22 cellular contexts compared by ENCODE assay signal in genomic region chr6:149239573-149240209, GRCh38.
DNase-seq lines count a peak whose midpoint lies in the region; ATAC-seq and TF ChIP-seq lines count a peak whose summit lies in the region.
"Had no signal": no experiment of that assay in that cellular context is flagged by ENCODE, and none has a peak within 500 bp of the region (broad histone marks: within the 10 kb centered on the region; RNA-seq: fewer than 3 reads in every experiment).

No MANE protein-coding gene starts in this region.

- intact Hi-C loops in HCT116 (cut with micrococcal nuclease), result no loop called here

- no peaks in the 10 kb centered on the region for H3K9me3 ChIP-seq in HCT116 (ENCODE audit: control insufficient read depth in 1 of 2, insufficient read depth in 1 of 2, low read depth in 1 of 2, low read length in 2 of 2)
- no peaks in the 10 kb centered on the region for H3K9me3 ChIP-seq in MM.1S (replicated peaks; ENCODE audit: insufficient read depth, low read length)
- peaks cover 0 to 13% of the 10 kb centered on the region in 2 donors for H3K9me3 ChIP-seq in lung (ENCODE audit: control insufficient read depth in 2 of 2, insufficient read depth in 1 of 2, low read length in 1 of 2)

- H4K20me1 ChIP-seq in HCT116 (ENCODE audit: insufficient read depth) (no peaks in the 10 kb centered on the region), MM.1S (ENCODE audit: insufficient read depth, low read length) (no peaks in the 10 kb centered on the region)
- H4K20me1 ChIP-seq: BLaER1 treated with 17β-estradiol and CSF1 and Interleukin-3, amounts not matched to agents 10 nM and 100 nM had no signal

- no peak overlapping the region for H2AFZ ChIP-seq in HCT116 (ENCODE audit: low read depth, low read length, poor library complexity, severe bottlenecking)
- peak overlapping the region; percentile 51; the same call in 1 of the 2 replicates for H2AFZ ChIP-seq in MM.1S (ENCODE audit: low read length)

- TF ChIP-seq RAD21 in HCT116 (IDR thresholded peaks at IDR 0.05; ENCODE audit: low read depth), result no peak

- H3K4me1 ChIP-seq in HCT116 (ENCODE audit: control insufficient read depth in 1 of 2, insufficient read depth in 2 of 2, low read length in 2 of 2), result peaks cover 33 to 35% of the 10 kb centered on the region in 2 experiments
- H3K4me1 ChIP-seq in MM.1S (ENCODE audit: low read length), result peaks cover 58% of the 10 kb centered on the region
- H3K4me1 ChIP-seq in lung (ENCODE audit: control insufficient read depth in 2 of 2, insufficient read depth in 2 of 2, low read length in 2 of 2), result no peaks in the 10 kb centered on the region

- BruUV-seq in HCT116 (replicated peaks; lab: Mats Ljungman, UMichigan), result no TSS peak

- no peak overlapping the region for H3K4me2 ChIP-seq in HCT116 (ENCODE audit: low read length)
- H3K4me2 ChIP-seq in MM.1S (ENCODE audit: low read depth, low read length), result peak overlapping the region; percentile 65
- H3K4me2 ChIP-seq: A549; BLaER1 treated with 17β-estradiol and CSF1 and Interleukin-3, amounts not matched to agents 10 nM and 100 nM had no signal

- no peaks in the 10 kb centered on the region for H3K79me2 ChIP-seq in HCT116 (ENCODE audit: insufficient read depth, low read length)
- H3K79me2 ChIP-seq in MM.1S (ENCODE audit: low read length), result no peaks in the 10 kb centered on the region

- peaks cover 27 to 47% of the 10 kb centered on the region in 2 donors for H3K9me3 Mint-ChIP-seq in activated naive CD4-positive, alpha-beta T cell treated with anti-CD3 and anti-CD28 coated beads, Interleukin-2, amount 50 U/mL, for 72 hours
- H3K9me3 Mint-ChIP-seq in naive thymus-derived CD8-positive, alpha-beta T cell, result peaks cover 0 to 31% (median 16%) of the 10 kb centered on the region in 9 donors

- H3K27me3 ChIP-seq in HCT116 (ENCODE audit: insufficient read depth, low read length) (no peaks in the 10 kb centered on the region), MM.1S (replicated peaks; ENCODE audit: insufficient read depth, low read length) (no peaks in the 10 kb centered on the region), lung (ENCODE audit: control insufficient read depth, insufficient read depth) (no peaks in the 10 kb centered on the region)
- H3K27me3 ChIP-seq: BE2C; BLaER1 treated with 17β-estradiol and CSF1 and Interleukin-3, amounts not matched to agents 10 nM and 100 nM had no signal

- CTCF ChIA-PET in HCT116 (lab: Charles Lee), result no interaction called here

- H3K36me3 ChIP-seq in HCT116 (ENCODE audit: control insufficient read depth in 1 of 2, insufficient read depth in 2 of 2, low read length in 2 of 2) (no peaks in the 10 kb centered on the region), MM.1S (replicated peaks; ENCODE audit: insufficient read depth, low read length) (no peaks in the 10 kb centered on the region), lung (ENCODE audit: control insufficient read depth in 2 of 2, insufficient read depth in 2 of 2, low read length in 2 of 2) (no peaks in the 10 kb centered on the region)
- H3K36me3 ChIP-seq: BE2C, HAP-1 had no signal

- POLR2A ChIA-PET in HCT116 (lab: Charles Lee), result no interaction called here
- POLR2A ChIA-PET in naive thymus-derived CD8-positive, alpha-beta T cell (lab: Charles Lee), result no interaction called here

- H3K9ac ChIP-seq in HCT116 (ENCODE audit: low read length) (no peak overlapping the region), MM.1S (ENCODE audit: low read length) (peak overlapping the region; percentile 48; the same call in 1 of the 2 replicates)
- H3K9ac ChIP-seq: BLaER1 treated with 17β-estradiol and CSF1 and Interleukin-3, amounts not matched to agents 10 nM and 100 nM had no signal

- TF ChIP-seq POLR2A in HCT116 (IDR thresholded peaks at IDR 0.05; ENCODE audit: borderline replicate concordance, extremely low read depth, insufficient read depth, insufficient read length), result no peak

- RAD21 ChIA-PET in HCT116 (lab: Charles Lee; ENCODE audit: low non-redundant PET in 1 of 2, low total read pairs in 2 of 2, uncharacterized antibody in 2 of 2, unreplicated experiment in 2 of 2), result no interaction called here

- peaks cover 17 to 34% (median 18%) of the 10 kb centered on the region in 4 donors for H3K4me1 Mint-ChIP-seq in naive thymus-derived CD8-positive, alpha-beta T cell

- no peak for TF ChIP-seq CTCF in HCT116 (IDR thresholded peaks at IDR 0.05 in 2 of 3, conservative IDR thresholded peaks at IDR 0.05 in 1 of 3; ENCODE audit: borderline replicate concordance in 1 of 3, insufficient read depth in 1 of 3, low read depth in 2 of 3, low read length in 2 of 3)
- no peak for TF ChIP-seq CTCF in MM.1S (IDR thresholded peaks at IDR 0.05; ENCODE audit: low read length)
- TF ChIP-seq CTCF in lung (IDR thresholded peaks at IDR 0.05; ENCODE audit: control extremely low read depth, extremely low read depth), result no peak

- peaks cover 23% of the 10 kb centered on the region for H3F3A ChIP-seq in MM.1S (ENCODE audit: insufficient read depth, low read length)

- no peak for DNase-seq in HCT116 (ENCODE audit: low read depth, low spot score)
- peak; percentile 84 for DNase-seq in MM.1S
- peak; percentile 61 for DNase-seq in RPMI8226
- no peak for DNase-seq in lung (ENCODE audit: low spot score)
- no peak for DNase-seq in activated naive CD4-positive, alpha-beta T cell treated with anti-CD3 and anti-CD28 coated beads, Interleukin-2, amount 50 U/mL, for 72 hours (ENCODE audit: low spot score in 2 of 2)
- DNase-seq in SK-N-DZ (ENCODE audit: low spot score), result no peak
- DNase-seq in naive thymus-derived CD8-positive, alpha-beta T cell, result no peak
- DNase-seq: 8988T; ACHN; AML-193; BE2C; CD4-positive, alpha-beta T cell; CD8-positive, alpha-beta memory T cell; DMS 273 treated with DMSO at 0.1 percent for 48 hours; DMS79; GF-D8; GOT3; HFFc6 had no signal

- H3K27ac Mint-ChIP-seq in activated naive CD4-positive, alpha-beta T cell treated with anti-CD3 and anti-CD28 coated beads, Interleukin-2, amount 50 U/mL, for 72 hours, result no peak overlapping the region
- no peak overlapping the region for H3K27ac Mint-ChIP-seq in naive thymus-derived CD8-positive, alpha-beta T cell
- H3K27ac Mint-ChIP-seq: CD4-positive, alpha-beta T cell; CD8-positive, alpha-beta memory T cell; HFFc6 had no signal

- 95% methylated on average over 6 of the region's 6 CpGs for WGBS in lung, 2 donors

- no peaks in the 10 kb centered on the region for H3K27me3 Mint-ChIP-seq in naive thymus-derived CD8-positive, alpha-beta T cell
- H3K27me3 Mint-ChIP-seq: CD4-positive, alpha-beta T cell; CD8-positive, alpha-beta memory T cell had no signal

- ATAC-seq in HCT116, result no peak
- ATAC-seq in lung (ENCODE audit: insufficient read depth, low FRiP score), result no peak
- ATAC-seq in activated naive CD4-positive, alpha-beta T cell treated with anti-CD3 and anti-CD28 coated beads, Interleukin-2, amount 50 U/mL, for 72 hours, result no peak
- ATAC-seq in naive thymus-derived CD8-positive, alpha-beta T cell, result no peak
- ATAC-seq: A549 had no signal

- H3K4me3 ChIP-seq in HCT116 (replicated peaks in 1 of 2; ENCODE audit: low read depth in 1 of 2, low read length in 2 of 2) (no peak overlapping the region), MM.1S (ENCODE audit: low read length) (peak overlapping the region; percentile 34; the same call in 1 of the 2 replicates), lung (peak overlapping the region; percentile 2)
- H3K4me3 ChIP-seq: A549; BLaER1 treated with 17β-estradiol and CSF1 and Interleukin-3, amounts not matched to agents 10 nM and 100 nM; HAP-1 had no signal

- no peak overlapping the region for H3K4me3 Mint-ChIP-seq in naive thymus-derived CD8-positive, alpha-beta T cell
- H3K4me3 Mint-ChIP-seq: CD14-positive monocyte; CD4-positive, alpha-beta T cell; CD8-positive, alpha-beta memory T cell; HFFc6 had no signal

- H3K9me2 ChIP-seq in HCT116 (ENCODE audit: insufficient read depth) (no peaks in the 10 kb centered on the region; the same call in 1 of the 2 replicates), MM.1S (replicated peaks; ENCODE audit: insufficient read depth, low read length) (no peaks in the 10 kb centered on the region)

- H3K27ac ChIP-seq in HCT116 (ENCODE audit: low read depth, low read length) (no peak overlapping the region), MM.1S (ENCODE audit: low read length) (peak overlapping the region; percentile 90), lung (ENCODE audit: low read depth in 1 of 2, low read length in 1 of 2) (no peak overlapping the region)
- H3K27ac ChIP-seq: A549; BLaER1 treated with 17β-estradiol and CSF1 and Interleukin-3, amounts not matched to agents 10 nM and 100 nM had no signal

- peaks cover 36 to 59% of the 10 kb centered on the region in 2 donors for H3K36me3 Mint-ChIP-seq in activated naive CD4-positive, alpha-beta T cell treated with anti-CD3 and anti-CD28 coated beads, Interleukin-2, amount 50 U/mL, for 72 hours
- peaks cover 0 to 32% (median 16%) of the 10 kb centered on the region in 3 donors for H3K36me3 Mint-ChIP-seq in naive thymus-derived CD8-positive, alpha-beta T cell

TF ChIP-seq in HCT116, 20 proteins besides CTCF, POLR2A, EP300 and RAD21:
- TF ChIP-seq JUND (IDR thresholded peaks at IDR 0.05) (no peak), ZNF274 (IDR thresholded peaks at IDR 0.05; ENCODE audit: low read depth, low read length) (0 out of 2 replicates have a peak, but pooled peaks have one; percentile 24)

Comparison
In these comparisons a context has a peak if more than half of its experiments do, and no peak if none do; other contexts are left out.
1. DNase-seq: peak in MM.1S (single experiment) and RPMI8226 (single experiment); none in HCT116 (single experiment), lung (single experiment), activated naive CD4-positive, alpha-beta T cell treated with anti-CD3 and anti-CD28 coated beads, Interleukin-2, amount 50 U/mL, for 72 hours (0 of 2), SK-N-DZ (single experiment) and naive thymus-derived CD8-positive, alpha-beta T cell (0 of 10).
2. H3K4me3 ChIP-seq: peak in MM.1S (single experiment) and lung (single experiment); none in HCT116 (0 of 2).